Comparison of ENCODE assay signal across 8 cellular contexts in the genomic region with DNA sequence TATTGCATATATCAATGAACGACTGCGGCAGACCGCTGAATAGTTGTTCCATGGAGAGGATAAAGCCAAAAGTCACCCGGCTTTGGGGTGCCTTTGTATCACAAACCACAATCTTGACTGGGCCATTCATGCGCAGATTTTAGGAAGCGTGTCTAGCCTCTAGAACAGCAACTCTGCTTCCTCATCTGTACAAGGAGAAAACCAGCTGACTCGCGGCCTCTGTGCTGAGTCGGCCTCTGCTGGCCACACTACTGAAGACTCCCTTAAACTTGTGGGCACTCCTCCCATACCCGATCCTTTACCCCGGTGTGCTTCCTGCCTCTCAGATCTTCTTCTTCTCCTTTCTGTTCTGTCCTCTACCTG. TPM values are rescaled to one million over a fixed set of nuclear protein-coding genes. Genes with fewer than 3 reads are reported as not detected.
DNase-seq lines count a peak whose midpoint lies in the region; ATAC-seq and TF ChIP-seq lines count a peak whose summit lies in the region.

No MANE protein-coding gene starts in this region.

- DNase-seq in COLO668 (lab: John Stamatoyannopoulos, UW; ENCODE audit: unreplicated experiment) (peak; percentile 7), KBM-7 (peak; percentile 83), foreskin keratinocyte (peak in 1 of 2 donors; percentile 28), NCI-H1105 (lab: John Stamatoyannopoulos, UW) (no peak), HEK293T (ENCODE audit: extremely low spot score) (no peak)
- DNase-seq in activated T-cell treated with anti-CD3 and anti-CD28 coated beads, Interleukin-2, amount 50 U/mL, for 1 hour = peak; percentile 64

- peak; percentile 45 for ATAC-seq in GM21367 (IDR thresholded peaks at IDR 0.05; ENCODE audit: unreplicated experiment)
- ATAC-seq in foreskin keratinocyte = peak; percentile 36

- H3K36me3 ChIP-seq in neuron (ENCODE audit: insufficient read depth, low read length) = no peaks in the 10 kb centered on the region

- no peaks in the 10 kb centered on the region for H3K9me3 ChIP-seq in neuron (ENCODE audit: low read length)

- no peak overlapping the region for H3K4me3 ChIP-seq in neuron (ENCODE audit: low read length)

- CTCF ChIA-PET in HEK293T (lab: Yijun Ruan, JAX) = no interaction called here

- TF ChIP-seq CTCF in foreskin keratinocyte (conservative IDR thresholded peaks at IDR 0.05) = peak; percentile 46

- H3K4me1 ChIP-seq in foreskin keratinocyte (peaks cover 6% of the 10 kb centered on the region), neuron (ENCODE audit: insufficient read depth, low read length) (no peaks in the 10 kb centered on the region)

- H2AFZ ChIP-seq in neuron (ENCODE audit: low read depth, low read length) = peak overlapping the region; percentile 27

- in situ Hi-C loops in KBM-7 (cut with MboI; ENCODE audit: low pct_unique_long_range_greater_than_20kb, low sequenced_read_pairs) = no loop called here

- POLR2A ChIA-PET in HEK293T (lab: Yijun Ruan, JAX) = interaction anchor here (1.0 kb wide), 1 partner anchor 10 kb away, joined by 3 read pairs; a partner anchor contains a TSS

- no peak overlapping the region for H3K27ac ChIP-seq in foreskin keratinocyte

- H3K27me3 ChIP-seq in foreskin keratinocyte (no peaks in the 10 kb centered on the region), neuron (ENCODE audit: insufficient read depth, low read length) (peaks cover 14% of the 10 kb centered on the region)

TF ChIP-seq in HEK293T, 16 proteins besides CTCF, POLR2A, EP300 and RAD21:
- TF ChIP-seq ELF4 (IDR thresholded peaks at IDR 0.05) (no peak), BHLHE40 (IDR thresholded peaks at IDR 0.05; ENCODE audit: borderline replicate concordance) (no peak), LEF1 (IDR thresholded peaks at IDR 0.05; ENCODE audit: borderline replicate concordance) (no peak), TARDBP (IDR thresholded peaks at IDR 0.05) (no peak)
- TF ChIP-seq, protein P1, sequence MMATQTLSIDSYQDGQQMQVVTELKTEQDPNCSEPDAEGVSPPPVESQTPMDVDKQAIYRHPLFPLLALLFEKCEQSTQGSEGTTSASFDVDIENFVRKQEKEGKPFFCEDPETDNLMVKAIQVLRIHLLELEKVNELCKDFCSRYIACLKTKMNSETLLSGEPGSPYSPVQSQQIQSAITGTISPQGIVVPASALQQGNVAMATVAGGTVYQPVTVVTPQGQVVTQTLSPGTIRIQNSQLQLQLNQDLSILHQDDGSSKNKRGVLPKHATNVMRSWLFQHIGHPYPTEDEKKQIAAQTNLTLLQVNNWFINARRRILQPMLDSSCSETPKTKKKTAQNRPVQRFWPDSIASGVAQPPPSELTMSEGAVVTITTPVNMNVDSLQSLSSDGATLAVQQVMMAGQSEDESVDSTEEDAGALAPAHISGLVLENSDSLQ (IDR thresholded peaks at IDR 0.05) = no peak

RNA-seq across cellular contexts. Expression of a gene that starts 0.9 kb away (rescaled TPM):
- not detected in 2 replicates for total RNA-seq in foreskin keratinocyte
- polyA plus RNA-seq in foreskin keratinocyte = 0.02 TPM in 1 of 2 replicates, not detected in the other

RNA-seq across cellular contexts. Expression of a gene that starts 10.4 kb away (rescaled TPM):
- total RNA-seq in foreskin keratinocyte = 23.5 and 27.4 TPM in 2 replicates
- 21.5 and 28.3 TPM in 2 replicates for polyA plus RNA-seq in foreskin keratinocyte

RNA-seq across cellular contexts. Expression of a gene that starts 49.3 kb away (rescaled TPM):
- 3.7 and 3.8 TPM in 2 replicates for total RNA-seq in foreskin keratinocyte
- polyA plus RNA-seq in foreskin keratinocyte = 3.1 and 3.4 TPM in 2 replicates

Comparison
In these comparisons a context has a peak if more than half of its experiments do, and no peak if none do; other contexts are left out.
1. DNase-seq: peak in COLO668 (single experiment), KBM-7 (single experiment) and activated T-cell treated with anti-CD3 and anti-CD28 coated beads, Interleukin-2, amount 50 U/mL, for 1 hour (single experiment); none in NCI-H1105 (single experiment) and HEK293T (single experiment).